In genomic region chr5:150623878-150624216, GRCh38 we compare ENCODE assay signal across 11 cellular contexts. TPM values are rescaled to one million over a fixed set of nuclear protein-coding genes. Genes with fewer than 3 reads are reported as not detected.
DNase-seq lines count a peak whose midpoint lies in the region; ATAC-seq and TF ChIP-seq lines count a peak whose summit lies in the region.
"Had no signal": no experiment of that assay in that cellular context is flagged by ENCODE, and none has a peak within 500 bp of the region (broad histone marks: within the 10 kb centered on the region; RNA-seq: fewer than 3 reads in every experiment).

No MANE protein-coding gene starts in this region.

- no peak for ATAC-seq in psoas muscle

- no peak for TF ChIP-seq POLR2A in Peyer's patch (IDR thresholded peaks at IDR 0.05)
- TF ChIP-seq POLR2A in esophagus muscularis mucosa (IDR thresholded peaks at IDR 0.05; ENCODE audit: low read depth), result no peak

- H3K9me3 ChIP-seq in Peyer's patch (no peaks in the 10 kb centered on the region), esophagus muscularis mucosa (no peaks in the 10 kb centered on the region), psoas muscle (no peaks in the 10 kb centered on the region)

- H3K4me1 ChIP-seq in Peyer's patch (peaks cover 0 to 42% (median 10%) of the 10 kb centered on the region in 4 donors), esophagus muscularis mucosa (peaks cover 54 to 76% (median 71%) of the 10 kb centered on the region in 4 donors), psoas muscle (peaks cover 43% of the 10 kb centered on the region)

- no peaks in the 10 kb centered on the region for H3K36me3 ChIP-seq in Peyer's patch
- no peaks in the 10 kb centered on the region for H3K36me3 ChIP-seq in esophagus muscularis mucosa
- H3K36me3 ChIP-seq in psoas muscle (ENCODE audit: insufficient read depth in 1 of 2, low read depth in 1 of 2), result no peaks in the 10 kb centered on the region

- H3K27ac ChIP-seq in Peyer's patch (peak overlapping the region in 3 of 4 donors; percentile 70 to 94 (median 93)), esophagus muscularis mucosa (replicated peaks in 1 of 4) (peak overlapping the region; percentile 84 to 94 (median 86)), psoas muscle (peak overlapping the region; percentile 97)

- H3K4me3 ChIP-seq in GM08714 (ENCODE audit: low read length) (peak overlapping the region; percentile 27; the same call in 1 of the 2 replicates), Peyer's patch (peak overlapping the region in 2 of 4 donors; percentile 11 to 85), esophagus muscularis mucosa (peak overlapping the region; percentile 63 to 93 (median 77)), psoas muscle (peak overlapping the region; percentile 72)

- intact Hi-C loops in esophagus muscularis mucosa (cut with DNase I) (no loop called here), psoas muscle (cut with DNase I) (no loop called here)

- TF ChIP-seq EP300 in esophagus muscularis mucosa (IDR thresholded peaks at IDR 0.05), result no peak

- WGBS in esophagus muscularis mucosa, result 57% methylated on average over 1 of the region's 5 CpGs
- 47 to 63% (median 52%) methylated on average over 5 of the region's 5 CpGs for WGBS in psoas muscle, 3 donors

- DNase-seq in Peyer's patch (no peak), esophagus muscularis mucosa (ENCODE audit: extremely low spot score) (no peak), psoas muscle (peak in 1 of 2 donors; percentile 46), SK-N-DZ (ENCODE audit: low spot score) (no peak), H4 (ENCODE audit: low spot score) (no peak), GF-D8 (lab: John Stamatoyannopoulos, UW) (no peak)
- DNase-seq in stimulated activated CD4-positive, alpha-beta T cell treated with anti-CD3 and anti-CD28 coated beads, Interleukin-2, amount 100 ng/mL, for 24 hours, result no peak
- DNase-seq: DND-41, midbrain had no signal

- H3K27me3 ChIP-seq in Peyer's patch (no peaks in the 10 kb centered on the region), esophagus muscularis mucosa (no peaks in the 10 kb centered on the region), psoas muscle (ENCODE audit: insufficient read depth in 3 of 3, low read length in 2 of 3) (no peaks in the 10 kb centered on the region)

- TF ChIP-seq CTCF in Peyer's patch (IDR thresholded peaks at IDR 0.05), result no peak
- no peak for TF ChIP-seq CTCF in esophagus muscularis mucosa (IDR thresholded peaks at IDR 0.05)
- TF ChIP-seq CTCF in psoas muscle (IDR thresholded peaks at IDR 0.05), result no peak

RNA-seq across cellular contexts. Expression of gene SYNPO, which starts 16.6 kb away (rescaled TPM):
- total RNA-seq in Peyer's patch (10 to 100 TPM; 28.1 to 93.3 (median 75.8) TPM), esophagus muscularis mucosa (10 to 100 TPM; 20.4 to 54.0 (median 39.3) TPM), psoas muscle (100 to 1,000 TPM; 447 to 745 (median 673) TPM)
- 100 to 1,000 TPM; 136 to 855 (median 503) TPM for polyA plus RNA-seq in psoas muscle
- 0.91 and 1.0 TPM in 2 replicates for polyA plus RNA-seq in SK-N-DZ (2014; cell fraction: cytosol; rRNA removed)
- polyA plus RNA-seq in SK-N-DZ (2014; cell fraction: nucleus; rRNA removed), result 0.82 and 1.4 TPM in 2 replicates
- total RNA-seq in H4 (2014; rRNA removed; shearing (Covaris generic)), result 4.3 and 7.1 TPM in 2 replicates

RNA-seq across cellular contexts. Expression of gene MYOZ3, which starts 37.2 kb away (rescaled TPM):
- total RNA-seq in Peyer's patch (under 1 TPM in 1 of 4 donors, not detected in 3; 0.54 TPM), esophagus muscularis mucosa (1 to 10 TPM in 1 of 4 donors, under 1 TPM in 2, not detected in 1; 0.17 to 1.2 (median 0.46) TPM), psoas muscle (100 to 1,000 TPM in 1 of 4 donors, 10 to 100 TPM in 3; 29.7 to 110 (median 31.7) TPM)
- 10 to 100 TPM in 2 of 3 donors, 1 to 10 TPM in 1; 3.0 to 14.5 (median 14.5) TPM for polyA plus RNA-seq in psoas muscle
- polyA plus RNA-seq in SK-N-DZ (2014; cell fraction: cytosol; rRNA removed), result 3.8 and 4.4 TPM in 2 replicates
- polyA plus RNA-seq in SK-N-DZ (2014; cell fraction: nucleus; rRNA removed), result 1.5 and 4.4 TPM in 2 replicates
- total RNA-seq in H4 (2014; rRNA removed; shearing (Covaris generic)), result not detected in 2 replicates
- total RNA-seq: NCI-H460 had no signal

Comparison
In these comparisons a context has a peak if more than half of its experiments do, and no peak if none do; other contexts are left out.
1. RNA of gene SYNPO, which starts 16.6 kb away (total RNA-seq): 447 to 745 TPM in psoas muscle; 28.1 to 93.3 TPM in Peyer's patch, 20.4 to 54.0 TPM in esophagus muscularis mucosa and 4.3 to 7.1 TPM in H4; every median in the first group is over 4 times any median in the second.
2. RNA of gene MYOZ3, which starts 37.2 kb away (total RNA-seq): 29.7 to 110 TPM in psoas muscle; 0.17 to 1.2 TPM in esophagus muscularis mucosa, 0.54 TPM in Peyer's patch and not detected in H4; every median in the first group is over 10 times any median in the second.
3. Peak in every context shown above with its lines, with median percentiles within 50 percentile points of each other: H3K27ac ChIP-seq.